In the genomic region with DNA sequence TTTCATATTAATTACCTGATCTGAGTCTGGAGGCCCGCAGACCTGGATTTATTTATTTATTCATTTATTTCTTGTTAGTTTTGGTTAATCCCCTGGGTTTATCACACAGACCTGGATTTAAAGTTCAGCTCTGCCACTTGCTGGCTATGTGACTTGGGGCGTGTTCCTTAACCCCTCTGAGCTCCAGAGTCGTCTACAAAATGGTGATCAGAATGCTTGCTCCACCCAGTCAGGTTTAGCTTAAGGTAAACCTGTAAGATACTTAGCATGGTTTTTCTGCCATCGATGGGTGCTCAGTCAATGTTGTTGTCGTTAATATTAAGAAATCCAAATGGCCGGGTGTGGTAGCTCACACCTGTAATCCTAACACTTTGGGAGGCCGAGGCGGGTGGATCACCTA, we compare ENCODE assay signal across 23 cellular contexts.
"Had no signal": no experiment of that assay in that cellular context is flagged by ENCODE, and none has a peak within 500 bp of the region (broad histone marks: within the 10 kb centered on the region; RNA-seq: fewer than 3 reads in every experiment).

No MANE protein-coding gene starts in this region.

- H3K27me3 Mint-ChIP-seq: dendritic cell treated with granulocyte-macrophage colony-stimulating factor and Interleukin-4, amounts not matched to agents 40 ng/mL and 50 ng/mL, for 4 days; memory B cell; type B pancreatic cell had no signal

- H3K9me3 Mint-ChIP-seq: dendritic cell treated with granulocyte-macrophage colony-stimulating factor and Interleukin-4, amounts not matched to agents 40 ng/mL and 50 ng/mL, for 4 days; endodermal cell; memory B cell; natural killer cell; stimulated activated effector memory CD8-positive, alpha-beta T cell treated with anti-CD3 and anti-CD28 coated beads, Interleukin-12 subunit alpha, Interleukin-12 subunit beta, amount 100 ng/mL, for 72 hours; type B pancreatic cell had no signal

- H3K4me3 ChIP-seq: colonic mucosa, esophagus squamous epithelium, lower lobe of right lung, prostate gland, sigmoid colon, testis, tibial artery had no signal

- H3K4me3 Mint-ChIP-seq: dendritic cell treated with granulocyte-macrophage colony-stimulating factor and Interleukin-4, amounts not matched to agents 40 ng/mL and 50 ng/mL, for 4 days; endodermal cell; natural killer cell; stimulated activated effector memory CD8-positive, alpha-beta T cell treated with anti-CD3 and anti-CD28 coated beads, Interleukin-12 subunit alpha, Interleukin-12 subunit beta, amount 100 ng/mL, for 72 hours; type B pancreatic cell had no signal

- H3K27ac ChIP-seq: colonic mucosa, epithelial cell of prostate, lower lobe of right lung, sigmoid colon, testis, tibial artery had no signal

- H3K27ac Mint-ChIP-seq: dendritic cell treated with granulocyte-macrophage colony-stimulating factor and Interleukin-4, amounts not matched to agents 40 ng/mL and 50 ng/mL, for 4 days; endodermal cell; type B pancreatic cell had no signal

- H3K4me1 ChIP-seq: colonic mucosa, lower lobe of right lung, prostate gland, sigmoid colon, testis, tibial artery had no signal

- H3K27me3 ChIP-seq: colonic mucosa, esophagus squamous epithelium, sigmoid colon, testis, tibial artery had no signal

- H3K36me3 ChIP-seq: colonic mucosa, prostate gland had no signal

- ATAC-seq: left ventricle myocardium superior; lower lobe of right lung; natural killer cell; right cardiac atrium; stimulated activated effector memory CD8-positive, alpha-beta T cell treated with anti-CD3 and anti-CD28 coated beads, Interleukin-12 subunit alpha, Interleukin-12 subunit beta, amount 100 ng/mL, for 72 hours; stimulated activated naive CD8-positive, alpha-beta T cell treated with anti-CD3 and anti-CD28 coated beads, Interleukin-15, Interleukin-2, amounts not matched to agents 100 U/mL and 50 U/mL, for 24 hours had no signal

- H3K36me3 Mint-ChIP-seq: type B pancreatic cell had no signal

- DNase-seq: colonic mucosa; effector CD8-positive, alpha-beta T cell; endodermal cell; esophagus squamous epithelium; foreskin melanocyte; left ventricle myocardium superior; lower lobe of right lung; natural killer cell; nucleus accumbens; right cardiac atrium; sigmoid colon; stimulated activated CD4-positive, alpha-beta T cell treated with anti-CD3 and anti-CD28 coated beads, Interleukin-2, amount 100 ng/mL, for 24 hours; stimulated activated CD4-positive, alpha-beta T cell treated with anti-CD3 and anti-CD28 coated beads, Interleukin-4, amount 100 ng/mL, for 24 hours; stimulated activated naive CD8-positive, alpha-beta T cell treated with anti-CD3 and anti-CD28 coated beads, Interleukin-15, Interleukin-2, amounts not matched to agents 100 U/mL and 50 U/mL, for 24 hours; substantia nigra; testis; tibial artery had no signal

- H3K9me3 ChIP-seq: colonic mucosa, esophagus squamous epithelium, lower lobe of right lung, prostate gland, sigmoid colon, testis, tibial artery had no signal
